ENCODE assay signal across 23 cellular contexts in genomic region chr9:33293782-33294181, GRCh38. TPM values are rescaled to one million over a fixed set of nuclear protein-coding genes. Genes with fewer than 3 reads are reported as not detected.
A peak's percentile ranks its signal among the peaks of the same experiment; 100 is the strongest.
DNase-seq lines count a peak whose midpoint lies in the region; ATAC-seq and TF ChIP-seq lines count a peak whose summit lies in the region.
"Had no signal": no experiment of that assay in that cellular context is flagged by ENCODE, and none has a peak within 500 bp of the region (broad histone marks: within the 10 kb centered on the region; RNA-seq: fewer than 3 reads in every experiment).

No MANE protein-coding gene starts in this region.

- TF ChIP-seq CTCF in activated CD8-positive, alpha-beta T cell treated with anti-CD3 and anti-CD28 coated beads for 36 hours (IDR thresholded peaks at IDR 0.05), result no peak
- TF ChIP-seq CTCF in MM.1S (IDR thresholded peaks at IDR 0.05; ENCODE audit: low read length) (no peak), psoas muscle (IDR thresholded peaks at IDR 0.05) (no peak)

- H2AFZ ChIP-seq in MM.1S (ENCODE audit: low read length), result no peak overlapping the region

- H3K9me2 ChIP-seq in MM.1S (replicated peaks; ENCODE audit: insufficient read depth, low read length), result no peaks in the 10 kb centered on the region

- peaks cover 65% of the 10 kb centered on the region for H3K36me3 Mint-ChIP-seq in activated CD8-positive, alpha-beta T cell treated with anti-CD3 and anti-CD28 coated beads for 36 hours (ENCODE audit: low read depth)
- peaks cover 61% of the 10 kb centered on the region for H3K36me3 Mint-ChIP-seq in activated CD8-positive, alpha-beta T cell treated with anti-CD3 and anti-CD28 coated beads, Interleukin-2, amount 10 ng/mL, durations not matched to agents 7 days and 5 days (ENCODE audit: low read depth)
- peaks cover 47% of the 10 kb centered on the region for H3K36me3 Mint-ChIP-seq in central memory CD8-positive, alpha-beta T cell (ENCODE audit: insufficient read depth)

- H3K4me3 Mint-ChIP-seq in activated CD8-positive, alpha-beta T cell treated with anti-CD3 and anti-CD28 coated beads for 36 hours, result no peak overlapping the region
- no peak overlapping the region for H3K4me3 Mint-ChIP-seq in activated CD8-positive, alpha-beta T cell treated with anti-CD3 and anti-CD28 coated beads, Interleukin-2, amount 10 ng/mL, durations not matched to agents 7 days and 5 days
- no peak overlapping the region for H3K4me3 Mint-ChIP-seq in central memory CD8-positive, alpha-beta T cell

- no peaks in the 10 kb centered on the region for H3K27me3 Mint-ChIP-seq in activated CD8-positive, alpha-beta T cell treated with anti-CD3 and anti-CD28 coated beads for 36 hours
- no peaks in the 10 kb centered on the region for H3K27me3 Mint-ChIP-seq in activated CD8-positive, alpha-beta T cell treated with anti-CD3 and anti-CD28 coated beads, Interleukin-2, amount 10 ng/mL, durations not matched to agents 7 days and 5 days (ENCODE audit: low read depth)
- H3K27me3 Mint-ChIP-seq in central memory CD8-positive, alpha-beta T cell, result no peaks in the 10 kb centered on the region

- no peak for ATAC-seq in activated CD8-positive, alpha-beta T cell treated with anti-CD3 and anti-CD28 coated beads for 36 hours
- ATAC-seq in activated CD8-positive, alpha-beta T cell treated with anti-CD3 and anti-CD28 coated beads, Interleukin-2, amount 10 ng/mL, durations not matched to agents 7 days and 5 days, result no peak
- no peak for ATAC-seq in central memory CD8-positive, alpha-beta T cell (replicated peaks; ENCODE audit: extremely low read depth, poor library complexity, severe bottlenecking)
- no peak for ATAC-seq in psoas muscle
- ATAC-seq in HG03354 (IDR thresholded peaks at IDR 0.05; ENCODE audit: poor library complexity, severe bottlenecking, unreplicated experiment), result no peak
- ATAC-seq in GM19395 (IDR thresholded peaks at IDR 0.05; ENCODE audit: unreplicated experiment), result no peak

- intact Hi-C loops in activated CD8-positive, alpha-beta T cell treated with anti-CD3 and anti-CD28 coated beads for 36 hours (cut with micrococcal nuclease), result no loop called here
- intact Hi-C loops in psoas muscle (cut with DNase I), result loop anchor here (5.0 kb wide), 2 partner anchors 34 to 179 kb away; partner anchors contain the start of gene NOL6 (in 1 of the 2)

- no peak overlapping the region for H3K4me3 ChIP-seq in MM.1S (ENCODE audit: low read length)
- peak overlapping the region; percentile 9 for H3K4me3 ChIP-seq in psoas muscle
- H3K4me3 ChIP-seq: tibial artery had no signal

- H3K36me3 ChIP-seq in MM.1S (replicated peaks; ENCODE audit: insufficient read depth, low read length) (peaks cover 4% of the 10 kb centered on the region), psoas muscle (ENCODE audit: insufficient read depth in 1 of 2, low read depth in 1 of 2) (peaks cover 10 to 66% of the 10 kb centered on the region in 2 donors)

- no peak overlapping the region; the same call in 1 of the 2 replicates for H3K27ac ChIP-seq in MM.1S (ENCODE audit: low read length)
- peak overlapping the region; percentile 99 for H3K27ac ChIP-seq in psoas muscle
- H3K27ac ChIP-seq: tibial artery had no signal

- peaks cover 68% of the 10 kb centered on the region for H3K4me1 Mint-ChIP-seq in activated CD8-positive, alpha-beta T cell treated with anti-CD3 and anti-CD28 coated beads for 36 hours (ENCODE audit: low read depth)
- peaks cover 73% of the 10 kb centered on the region for H3K4me1 Mint-ChIP-seq in activated CD8-positive, alpha-beta T cell treated with anti-CD3 and anti-CD28 coated beads, Interleukin-2, amount 10 ng/mL, durations not matched to agents 7 days and 5 days (ENCODE audit: low read depth)
- peaks cover 66% of the 10 kb centered on the region for H3K4me1 Mint-ChIP-seq in central memory CD8-positive, alpha-beta T cell

- peaks cover 58% of the 10 kb centered on the region for H3F3A ChIP-seq in MM.1S (ENCODE audit: insufficient read depth, low read length)

- H3K79me2 ChIP-seq in MM.1S (ENCODE audit: low read length), result peaks cover 79% of the 10 kb centered on the region

- H3K4me1 ChIP-seq in MM.1S (ENCODE audit: low read length), result peaks cover 69% of the 10 kb centered on the region
- peaks cover 74% of the 10 kb centered on the region for H3K4me1 ChIP-seq in psoas muscle

- 59 to 85% (median 66%) methylated on average over 2 of the region's 2 CpGs for WGBS in psoas muscle, 3 donors

- peak overlapping the region; percentile 55; the same call in 1 of the 2 replicates for H3K4me2 ChIP-seq in MM.1S (ENCODE audit: low read depth, low read length)

- no peaks in the 10 kb centered on the region for H3K27me3 ChIP-seq in MM.1S (replicated peaks; ENCODE audit: insufficient read depth, low read length)
- H3K27me3 ChIP-seq in psoas muscle (ENCODE audit: insufficient read depth in 3 of 3, low read length in 2 of 3), result no peaks in the 10 kb centered on the region
- H3K27me3 ChIP-seq: tibial artery had no signal

- H3K9me3 ChIP-seq in MM.1S (replicated peaks; ENCODE audit: insufficient read depth, low read length), result no peaks in the 10 kb centered on the region
- H3K9me3 ChIP-seq in psoas muscle, result no peaks in the 10 kb centered on the region
- H3K9me3 ChIP-seq: tibial artery had no signal

- no peak overlapping the region for H3K9ac ChIP-seq in MM.1S (ENCODE audit: low read length)

- CTCF ChIA-PET in activated CD8-positive, alpha-beta T cell treated with anti-CD3 and anti-CD28 coated beads for 36 hours (lab: Charles Lee), result no interaction called here
- CTCF ChIA-PET in activated CD8-positive, alpha-beta T cell treated with anti-CD3 and anti-CD28 coated beads, Interleukin-2, amount 10 ng/mL, durations not matched to agents 7 days and 5 days (lab: Charles Lee), result no interaction called here

- DNase-seq in activated CD8-positive, alpha-beta T cell treated with anti-CD3 and anti-CD28 coated beads for 36 hours, result no peak
- DNase-seq in activated CD8-positive, alpha-beta T cell treated with anti-CD3 and anti-CD28 coated beads, Interleukin-2, amount 10 ng/mL, durations not matched to agents 7 days and 5 days, result no peak
- DNase-seq in MM.1S (no peak), psoas muscle (no peak), GM19240 (ENCODE audit: insufficient read length, low spot score) (no peak)
- DNase-seq in central memory CD8-positive, alpha-beta T cell (ENCODE audit: low spot score in 2 of 2), result no peak
- DNase-seq: activated CD4-positive, alpha-beta T cell treated with anti-CD3 and anti-CD28 coated beads, Interleukin-2, amount 50 U/mL, for 48 hours; anterior cingulate cortex; C1 segment of cervical spinal cord; cerebellar nuclear complex; effector CD8-positive, alpha-beta T cell; NCI-H1694 treated with DMSO at 0.1 percent for 48 hours; NCI-H2227 treated with DMSO at 0.1 percent for 48 hours; stimulated activated CD4-positive, alpha-beta T cell treated with anti-CD3 and anti-CD28 coated beads, Interleukin-12 subunit alpha, Interleukin-12 subunit beta, amount 100 ng/mL, for 4 hours; SW 1271; tibial artery had no signal

- POLR2A ChIA-PET in activated CD8-positive, alpha-beta T cell treated with anti-CD3 and anti-CD28 coated beads for 36 hours (lab: Charles Lee), result no interaction called here
- POLR2A ChIA-PET in activated CD8-positive, alpha-beta T cell treated with anti-CD3 and anti-CD28 coated beads, Interleukin-2, amount 10 ng/mL, durations not matched to agents 7 days and 5 days (lab: Charles Lee), result no interaction called here

- H4K20me1 ChIP-seq in MM.1S (ENCODE audit: insufficient read depth, low read length), result no peaks in the 10 kb centered on the region

- no peaks in the 10 kb centered on the region for H3K9me3 Mint-ChIP-seq in activated CD8-positive, alpha-beta T cell treated with anti-CD3 and anti-CD28 coated beads for 36 hours
- no peaks in the 10 kb centered on the region for H3K9me3 Mint-ChIP-seq in activated CD8-positive, alpha-beta T cell treated with anti-CD3 and anti-CD28 coated beads, Interleukin-2, amount 10 ng/mL, durations not matched to agents 7 days and 5 days (ENCODE audit: insufficient read depth)
- H3K9me3 Mint-ChIP-seq in central memory CD8-positive, alpha-beta T cell, result no peaks in the 10 kb centered on the region
- H3K9me3 Mint-ChIP-seq: nephron had no signal

- H3K27ac Mint-ChIP-seq in activated CD8-positive, alpha-beta T cell treated with anti-CD3 and anti-CD28 coated beads for 36 hours, result peak overlapping the region; percentile 11
- no peak overlapping the region for H3K27ac Mint-ChIP-seq in activated CD8-positive, alpha-beta T cell treated with anti-CD3 and anti-CD28 coated beads, Interleukin-2, amount 10 ng/mL, durations not matched to agents 7 days and 5 days
- H3K27ac Mint-ChIP-seq in central memory CD8-positive, alpha-beta T cell (ENCODE audit: low read depth), result peak overlapping the region; percentile 75
- H3K27ac Mint-ChIP-seq: nephron had no signal

RNA-seq across cellular contexts. Expression of gene NFX1, which starts 3.5 kb away (rescaled TPM):
- 10 to 100 TPM; 37.4 to 38.9 TPM for total RNA-seq in activated CD8-positive, alpha-beta T cell treated with anti-CD3 and anti-CD28 coated beads for 36 hours
- 10 to 100 TPM; 38.8 to 39.8 TPM for total RNA-seq in activated CD8-positive, alpha-beta T cell treated with anti-CD3 and anti-CD28 coated beads, Interleukin-2, amount 10 ng/mL, durations not matched to agents 7 days and 5 days
- 10 to 100 TPM; 33.8 to 59.2 (median 46.1) TPM for total RNA-seq in psoas muscle
- polyA plus RNA-seq in psoas muscle, result 10 to 100 TPM; 20.9 to 33.4 (median 26.8) TPM

RNA-seq across cellular contexts. Expression of gene CHMP5, which starts 28.9 kb away (rescaled TPM):
- 10 to 100 TPM; 64.6 to 74.2 TPM for total RNA-seq in activated CD8-positive, alpha-beta T cell treated with anti-CD3 and anti-CD28 coated beads for 36 hours
- total RNA-seq in activated CD8-positive, alpha-beta T cell treated with anti-CD3 and anti-CD28 coated beads, Interleukin-2, amount 10 ng/mL, durations not matched to agents 7 days and 5 days, result 10 to 100 TPM; 83.0 to 85.5 TPM
- 10 to 100 TPM; 28.7 to 41.1 (median 37.6) TPM for total RNA-seq in psoas muscle
- polyA plus RNA-seq in psoas muscle, result 10 to 100 TPM; 31.9 to 80.4 (median 38.3) TPM

RNA-seq across cellular contexts. Expression of gene BAG1, which starts 29.3 kb away (rescaled TPM):
- total RNA-seq in activated CD8-positive, alpha-beta T cell treated with anti-CD3 and anti-CD28 coated beads for 36 hours, result 10 to 100 TPM; 55.6 to 61.6 TPM
- 10 to 100 TPM; 95.5 to 96.3 TPM for total RNA-seq in activated CD8-positive, alpha-beta T cell treated with anti-CD3 and anti-CD28 coated beads, Interleukin-2, amount 10 ng/mL, durations not matched to agents 7 days and 5 days
- total RNA-seq in psoas muscle, result 100 to 1,000 TPM; 125 to 253 (median 151) TPM
- 100 to 1,000 TPM; 265 to 371 (median 315) TPM for polyA plus RNA-seq in psoas muscle

RNA-seq across cellular contexts. Expression of gene SPINK4, which starts 53.8 kb away (rescaled TPM):
- not detected for total RNA-seq in activated CD8-positive, alpha-beta T cell treated with anti-CD3 and anti-CD28 coated beads for 36 hours
- total RNA-seq in activated CD8-positive, alpha-beta T cell treated with anti-CD3 and anti-CD28 coated beads, Interleukin-2, amount 10 ng/mL, durations not matched to agents 7 days and 5 days, result not detected
- not detected for total RNA-seq in psoas muscle
- polyA plus RNA-seq in psoas muscle, result under 1 TPM in 1 of 3 donors, not detected in 2; 0.34 TPM
- total RNA-seq: A172, fibroblast of lung, M059J had no signal
- polyA plus RNA-seq: fibroblast of lung, keratinocyte had no signal
